In the genomic region with DNA sequence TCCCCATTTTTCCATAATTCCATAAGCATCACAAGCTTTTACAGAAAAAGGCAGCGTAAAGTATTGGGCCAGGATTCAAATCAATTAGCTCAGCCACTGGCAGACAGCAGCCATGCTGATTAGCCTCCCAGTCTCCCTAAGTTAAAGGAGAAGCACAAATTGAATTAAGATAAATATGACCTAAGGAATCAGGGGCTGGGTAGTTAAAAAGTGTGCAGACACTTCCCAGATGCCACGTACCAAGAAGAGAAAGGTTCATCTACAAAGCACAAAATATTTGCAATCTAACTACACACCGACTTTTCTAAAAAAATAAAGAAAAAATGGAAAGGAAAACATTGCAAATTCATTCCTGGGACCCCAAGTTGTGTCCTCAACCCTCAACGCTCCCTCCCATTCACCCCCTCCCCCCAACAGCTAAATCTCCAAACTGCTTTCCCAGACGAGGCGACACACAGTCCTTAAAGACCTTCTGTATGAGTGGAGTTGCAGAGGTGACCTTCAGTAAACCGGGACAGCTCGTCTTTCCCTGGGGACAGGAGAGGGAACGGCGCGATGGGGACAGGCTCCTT, we compare ENCODE assay signal across 1 cellular context.
TF ChIP-seq lines count a peak whose summit lies in the region.

No MANE protein-coding gene starts in this region.

TF ChIP-seq in GM12878, 131 proteins besides CTCF, POLR2A, EP300 and RAD21 (continued from another document):
- TF ChIP-seq FOS (IDR thresholded peaks at IDR 0.05; ENCODE audit: borderline replicate concordance, extremely low read depth, insufficient read length), result no peak
